Comparison of ENCODE assay signal across 9 cellular contexts in genomic region chr11:61028135-61028729, GRCh38. TPM values are rescaled to one million over a fixed set of nuclear protein-coding genes. Genes with fewer than 3 reads are reported as not detected.
DNase-seq lines count a peak whose midpoint lies in the region; ATAC-seq and TF ChIP-seq lines count a peak whose summit lies in the region.
"Had no signal": no experiment of that assay in that cellular context is flagged by ENCODE, and none has a peak within 500 bp of the region (broad histone marks: within the 10 kb centered on the region; RNA-seq: fewer than 3 reads in every experiment).

No MANE protein-coding gene starts in this region.

- H2BK5ac ChIP-seq in mesendoderm (ENCODE audit: low read length) = no peak overlapping the region

- DNase-seq in NCI-H2227 (lab: John Stamatoyannopoulos, UW; ENCODE audit: unreplicated experiment) (peak; percentile 31), NCI-H2227 treated with DMSO at 0.1 percent for 48 hours (lab: John Stamatoyannopoulos, UW) (no peak), posterior vena cava (ENCODE audit: low spot score) (peak; percentile 38), NCI-H524 (lab: John Stamatoyannopoulos, UW) (no peak), 8988T (no peak), mesendoderm (no peak)
- peak; percentile 88 for DNase-seq in activated CD8-positive, alpha-beta T cell treated with anti-CD3 and anti-CD28 coated beads for 36 hours

- TF ChIP-seq CTCF in activated CD8-positive, alpha-beta T cell treated with anti-CD3 and anti-CD28 coated beads for 36 hours (IDR thresholded peaks at IDR 0.05) = no peak

- no CpG with 5 or more reads among the region's 7 CpGs for WGBS in mesendoderm (ENCODE audit: extremely low coverage, insufficient coverage, low lambda C conversion rate)

- H3K4me2 ChIP-seq in mesendoderm (ENCODE audit: low read length) = no peak overlapping the region

- no peak overlapping the region for H3K4me3 ChIP-seq in mesendoderm (ENCODE audit: low read length)

- no peaks in the 10 kb centered on the region for H3K4me1 ChIP-seq in mesendoderm (ENCODE audit: control insufficient read depth, low read depth, low read length)

- no peak overlapping the region for H3K9ac ChIP-seq in mesendoderm (ENCODE audit: low read length)

- no peaks in the 10 kb centered on the region for H3K9me3 Mint-ChIP-seq in activated CD8-positive, alpha-beta T cell treated with anti-CD3 and anti-CD28 coated beads for 36 hours

- no peak overlapping the region for H4K8ac ChIP-seq in mesendoderm (ENCODE audit: low read depth, low read length)

- POLR2A ChIA-PET in activated CD8-positive, alpha-beta T cell treated with anti-CD3 and anti-CD28 coated beads for 36 hours (lab: Charles Lee) = interaction anchor here (0.7 to 3.7 kb wide), 19 partner anchors 10 to 87 kb away, joined by 3 to 27 read pairs (median 4); partner anchors contain the start of gene CD6

- H3K36me3 Mint-ChIP-seq in activated CD8-positive, alpha-beta T cell treated with anti-CD3 and anti-CD28 coated beads for 36 hours (ENCODE audit: low read depth) = peaks cover 48% of the 10 kb centered on the region

- no peak overlapping the region for H2AK5ac ChIP-seq in mesendoderm (ENCODE audit: low read length)

- CTCF ChIA-PET in activated CD8-positive, alpha-beta T cell treated with anti-CD3 and anti-CD28 coated beads for 36 hours (lab: Charles Lee) = interaction anchor here (0.7 to 1.5 kb wide), 5 partner anchors 14 to 113 kb away, joined by 3 to 6 read pairs (median 3); partner anchors contain the start of gene CD6

- no peak overlapping the region for H3K4ac ChIP-seq in mesendoderm (ENCODE audit: low read depth, low read length)

- no peak overlapping the region for H3K56ac ChIP-seq in mesendoderm (ENCODE audit: low read length)

- H2BK15ac ChIP-seq in mesendoderm (replicated peaks; ENCODE audit: low read depth) = no peak overlapping the region

- no peak overlapping the region for H2BK120ac ChIP-seq in mesendoderm (ENCODE audit: low read depth, low read length)

- no peaks in the 10 kb centered on the region for H3K27me3 ChIP-seq in mesendoderm (ENCODE audit: insufficient read depth, low read length, poor library complexity)

- H3K27ac Mint-ChIP-seq in activated CD8-positive, alpha-beta T cell treated with anti-CD3 and anti-CD28 coated beads for 36 hours = peak overlapping the region; percentile 96

- H3K27me3 Mint-ChIP-seq in activated CD8-positive, alpha-beta T cell treated with anti-CD3 and anti-CD28 coated beads for 36 hours = no peaks in the 10 kb centered on the region

- no peak overlapping the region for H3K18ac ChIP-seq in mesendoderm (ENCODE audit: low read length)

- no peaks in the 10 kb centered on the region for H3K36me3 ChIP-seq in mesendoderm (ENCODE audit: control insufficient read depth, insufficient read depth, low read length)

- no peak overlapping the region for H4K5ac ChIP-seq in mesendoderm (ENCODE audit: low read length)

- intact Hi-C loops in activated CD8-positive, alpha-beta T cell treated with anti-CD3 and anti-CD28 coated beads for 36 hours (cut with micrococcal nuclease) = loop anchor here (5.0 kb wide), 2 partner anchors 34 to 84 kb away; no protein-coding TSS in a partner anchor
- intact Hi-C loops in posterior vena cava (cut with DNase I) = no loop called here

- no peak overlapping the region for H3K27ac ChIP-seq in mesendoderm (ENCODE audit: low read depth, low read length)

- H3K23ac ChIP-seq in mesendoderm (ENCODE audit: low read length) = no peak overlapping the region

- H3K79me2 ChIP-seq in mesendoderm (ENCODE audit: control insufficient read depth, insufficient read depth, low read length) = no peaks in the 10 kb centered on the region

- H3K4me3 Mint-ChIP-seq in activated CD8-positive, alpha-beta T cell treated with anti-CD3 and anti-CD28 coated beads for 36 hours = peak overlapping the region; percentile 79

- peak; percentile 78 for ATAC-seq in HG03520 (IDR thresholded peaks at IDR 0.05; ENCODE audit: unreplicated experiment)
- peak; percentile 31 for ATAC-seq in activated CD8-positive, alpha-beta T cell treated with anti-CD3 and anti-CD28 coated beads for 36 hours

- peaks cover 75% of the 10 kb centered on the region for H3K4me1 Mint-ChIP-seq in activated CD8-positive, alpha-beta T cell treated with anti-CD3 and anti-CD28 coated beads for 36 hours (ENCODE audit: low read depth)

- no peaks in the 10 kb centered on the region for H3K79me1 ChIP-seq in mesendoderm (ENCODE audit: low read length)

RNA-seq across cellular contexts. Expression of gene CD6, which starts 56.8 kb away (rescaled TPM):
- 100 to 1,000 TPM; 196 to 201 TPM for total RNA-seq in activated CD8-positive, alpha-beta T cell treated with anti-CD3 and anti-CD28 coated beads for 36 hours
- total RNA-seq in posterior vena cava = under 1 TPM; 0.43 to 0.93 TPM
- polyA plus RNA-seq in mesendoderm (2013, experiment 1 of 2) = 0.07 TPM
- 0.03 TPM for polyA plus RNA-seq in mesendoderm (2013, experiment 2 of 2)
- total RNA-seq: SK-MEL-5 had no signal

Comparison
In these comparisons a context has a peak if more than half of its experiments do, and no peak if none do; other contexts are left out.
1. DNase-seq: peak in NCI-H2227 (single experiment), activated CD8-positive, alpha-beta T cell treated with anti-CD3 and anti-CD28 coated beads for 36 hours (single experiment) and posterior vena cava (single experiment); none in NCI-H2227 treated with DMSO at 0.1 percent for 48 hours (single experiment), NCI-H524 (0 of 2), 8988T (single experiment) and mesendoderm (single experiment).
2. RNA of gene CD6, which starts 56.8 kb away (total RNA-seq): 196 to 201 TPM in activated CD8-positive, alpha-beta T cell treated with anti-CD3 and anti-CD28 coated beads for 36 hours; 0.43 to 0.93 TPM in posterior vena cava; every median in the first group is over 100 times any median in the second.